Comparison of ENCODE assay signal across 9 cellular contexts in genomic region chrX:1466971-1467561, GRCh38. TPM values are rescaled to one million over a fixed set of nuclear protein-coding genes. Genes with fewer than 3 reads are reported as not detected.
DNase-seq lines count a peak whose midpoint lies in the region; ATAC-seq and TF ChIP-seq lines count a peak whose summit lies in the region.
"Had no signal": no experiment of that assay in that cellular context is flagged by ENCODE, and none has a peak within 500 bp of the region (broad histone marks: within the 10 kb centered on the region; RNA-seq: fewer than 3 reads in every experiment).

No MANE protein-coding gene starts in this region.

- H3K4me3 ChIP-seq in Peyer's patch (peak overlapping the region in 2 of 4 donors; percentile 14 to 34), left ventricle myocardium inferior (peak overlapping the region; percentile 14), WERI-Rb-1 (ENCODE audit: low read depth, low read length) (no peak overlapping the region)
- H3K4me3 ChIP-seq: breast epithelium had no signal

- peak overlapping the region; percentile 39 to 78 (median 53) for H3K27ac ChIP-seq in Peyer's patch
- no peak overlapping the region for H3K27ac ChIP-seq in left ventricle myocardium inferior (replicated peaks)
- H3K27ac ChIP-seq in WERI-Rb-1 = no peak overlapping the region
- H3K27ac ChIP-seq: breast epithelium had no signal

- peak; percentile 40 for ATAC-seq in GM18858 (IDR thresholded peaks at IDR 0.05; ENCODE audit: unreplicated experiment)
- ATAC-seq in HG02623 (IDR thresholded peaks at IDR 0.05; ENCODE audit: unreplicated experiment) = peak; percentile 35

- H3K4me1 ChIP-seq in Peyer's patch = peaks cover 0 to 22% (median 11%) of the 10 kb centered on the region in 4 donors
- peaks cover 13% of the 10 kb centered on the region for H3K4me1 ChIP-seq in left ventricle myocardium inferior
- H3K4me1 ChIP-seq: breast epithelium had no signal

- DNase-seq in Peyer's patch (peak; percentile 48 to 81 (median 78)), left ventricle myocardium inferior (no peak), WERI-Rb-1 (no peak), kidney glomerular epithelial cell (lab: John Stamatoyannopoulos, UW) (no peak), nucleus accumbens (lab: John Stamatoyannopoulos, UW) (no peak), SIG-M5 treated with dmso at 0.1 percent for 504 hours (lab: John Stamatoyannopoulos, UW; ENCODE audit: unreplicated experiment) (no peak)

- H3K27me3 ChIP-seq in Peyer's patch (no peaks in the 10 kb centered on the region), left ventricle myocardium inferior (ENCODE audit: low read depth) (peaks cover 63% of the 10 kb centered on the region), WERI-Rb-1 (ENCODE audit: insufficient read depth, low read depth, severe bottlenecking) (peaks cover 39% of the 10 kb centered on the region)

- no peak for TF ChIP-seq POLR2A in Peyer's patch (IDR thresholded peaks at IDR 0.05)

- H3K9me3 ChIP-seq in Peyer's patch = no peaks in the 10 kb centered on the region
- no peaks in the 10 kb centered on the region for H3K9me3 ChIP-seq in left ventricle myocardium inferior (replicated peaks)
- no peaks in the 10 kb centered on the region for H3K9me3 ChIP-seq in WERI-Rb-1 (ENCODE audit: severe bottlenecking)
- H3K9me3 ChIP-seq: breast epithelium had no signal

- intact Hi-C loops in left ventricle myocardium inferior (cut with micrococcal nuclease) = no loop called here

- no peaks in the 10 kb centered on the region for H3K36me3 ChIP-seq in Peyer's patch
- no peaks in the 10 kb centered on the region for H3K36me3 ChIP-seq in left ventricle myocardium inferior
- H3K36me3 ChIP-seq in WERI-Rb-1 = no peaks in the 10 kb centered on the region
- H3K36me3 ChIP-seq: breast epithelium had no signal

- no peak for TF ChIP-seq CTCF in Peyer's patch (IDR thresholded peaks at IDR 0.05)
- no peak for TF ChIP-seq CTCF in left ventricle myocardium inferior (IDR thresholded peaks at IDR 0.05; ENCODE audit: borderline replicate concordance)
- TF ChIP-seq CTCF in WERI-Rb-1 (IDR thresholded peaks at IDR 0.05; ENCODE audit: low read depth, low read length) = no peak

RNA-seq across cellular contexts. Expression of gene ASMTL, which starts 14.4 kb away (rescaled TPM):
- 10 to 100 TPM in 3 of 4 donors, 1 to 10 TPM in 1; 9.5 to 23.9 (median 15.1) TPM for total RNA-seq in Peyer's patch
- 36.5 TPM for total RNA-seq in left ventricle myocardium inferior

Comparison
In these comparisons a context has a peak if more than half of its experiments do, and no peak if none do; other contexts are left out.
1. DNase-seq: peak in Peyer's patch (3 of 3); none in left ventricle myocardium inferior (single experiment), WERI-Rb-1 (single experiment), kidney glomerular epithelial cell (single experiment), nucleus accumbens (0 of 56) and SIG-M5 treated with dmso at 0.1 percent for 504 hours (single experiment).
2. H3K27ac ChIP-seq: peak in Peyer's patch (4 of 4); none in left ventricle myocardium inferior (single experiment) and WERI-Rb-1 (single experiment).